Comparison of ENCODE assay signal across 12 cellular contexts in the genomic region with DNA sequence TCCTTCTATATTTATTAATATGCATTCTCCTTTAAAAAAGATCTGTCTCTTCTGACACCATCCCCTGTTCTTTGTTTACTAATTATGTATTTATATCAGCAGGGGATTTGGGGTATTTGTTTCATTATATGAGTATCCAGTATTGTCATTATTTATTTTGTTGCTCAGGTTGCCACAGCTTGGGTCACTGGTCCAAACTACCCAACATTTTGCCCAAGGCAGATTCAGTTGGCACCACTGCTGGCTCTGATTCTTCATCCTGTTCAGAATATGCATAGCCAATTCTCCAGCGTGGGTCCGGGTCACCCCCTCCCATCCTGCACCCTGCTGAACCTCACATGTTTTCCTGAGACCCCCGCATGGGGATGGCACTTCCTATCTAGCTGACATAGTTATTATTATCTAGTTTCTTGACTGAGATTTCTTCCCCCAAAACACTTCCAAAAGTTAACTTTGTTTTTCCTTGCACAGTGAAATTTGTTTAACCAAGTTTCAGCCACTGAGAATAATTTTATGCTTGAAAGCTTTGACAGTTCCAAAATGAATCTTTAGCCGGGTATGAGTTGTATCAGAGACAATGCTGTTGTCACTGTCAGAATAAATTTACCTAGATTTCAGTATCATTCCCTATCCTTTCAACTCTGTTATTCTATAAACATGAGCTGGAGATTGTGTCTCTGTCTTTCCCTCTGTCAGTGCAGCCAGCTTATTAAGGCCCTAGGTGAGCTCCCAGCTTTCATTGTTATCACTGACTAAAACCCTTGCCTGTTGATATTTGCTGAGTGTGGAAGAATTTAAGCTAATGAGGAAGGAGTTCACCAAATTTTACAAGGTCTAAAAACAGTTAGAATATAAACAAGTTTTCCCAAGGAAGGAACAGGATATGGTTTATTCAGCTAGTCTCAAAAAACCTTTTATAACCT.
A peak's percentile ranks its signal among the peaks of the same experiment; 100 is the strongest.
DNase-seq lines count a peak whose midpoint lies in the region; ATAC-seq, FAIRE-seq and TF ChIP-seq lines count a peak whose summit lies in the region.
"Had no signal": no experiment of that assay in that cellular context is flagged by ENCODE, and none has a peak within 500 bp of the region (broad histone marks: within the 10 kb centered on the region; RNA-seq: fewer than 3 reads in every experiment).

No MANE protein-coding gene starts in this region.

- peaks cover 78% of the 10 kb centered on the region for H4K20me1 ChIP-seq in HepG2 (ENCODE audit: insufficient read depth, low read length)

- TF ChIP-seq CTCF in HepG2 (CRISPR knock-in tag; IDR thresholded peaks at IDR 0.05) = no peak
- no peak for TF ChIP-seq CTCF in right lobe of liver (IDR thresholded peaks at IDR 0.05)

- H3K36me3 ChIP-seq in HepG2 (replicated peaks in 1 of 2; ENCODE audit: control insufficient read depth in 1 of 2, insufficient read depth in 2 of 2, low read length in 2 of 2) = peaks cover 41 to 91% of the 10 kb centered on the region in 2 experiments
- H3K36me3 ChIP-seq in right lobe of liver = peaks cover 6 to 45% (median 25%) of the 10 kb centered on the region in 4 donors
- peaks cover 68% of the 10 kb centered on the region for H3K36me3 ChIP-seq in muscle layer of colon (ENCODE audit: insufficient read depth, low read length)

- POLR2A ChIA-PET in HepG2 (lab: Yijun Ruan, JAX) = no interaction called here

- H2AFZ ChIP-seq in HepG2 (ENCODE audit: low read length) = no peak overlapping the region

- TF ChIP-seq POLR2A in HepG2 (IDR thresholded peaks at IDR 0.05; ENCODE audit: insufficient read depth in 1 of 2, low read depth in 2 of 2, low read length in 2 of 2) (no peak), right lobe of liver (IDR thresholded peaks at IDR 0.05) (no peak)

- CTCF ChIA-PET in HepG2 (lab: Yijun Ruan, JAX; ENCODE audit: low intra/inter-chr PET ratio, low total read pairs) = no interaction called here

- DNase-seq in HepG2 (ENCODE audit: low spot score) (no peak), right lobe of liver (no peak), T-helper 17 cell (no peak), NCI-H1694 (lab: John Stamatoyannopoulos, UW) (no peak), caudate nucleus (lab: John Stamatoyannopoulos, UW) (no peak)
- no peak for DNase-seq in stimulated activated CD4-positive, alpha-beta T cell treated with anti-CD3 and anti-CD28 coated beads, Interleukin-4, amount 100 ng/mL, for 1 hour
- DNase-seq: DMS53, mesendoderm, posterior cingulate gyrus, SHP77 treated with DMSO at 0.1 percent for 48 hours had no signal

- FAIRE-seq in HepG2 (lab: Jason Lieb, UNC) = no peak

- H3K4me3 ChIP-seq in HepG2 (replicated peaks in 1 of 3; ENCODE audit: insufficient read depth in 1 of 3, low read depth in 2 of 3, low read length in 3 of 3) (no peak overlapping the region), right lobe of liver (no peak overlapping the region), muscle layer of colon (ENCODE audit: low read depth in 1 of 2, low read length in 2 of 2) (no peak overlapping the region)

- no peak for TF ChIP-seq EP300 in HepG2 (IDR thresholded peaks at IDR 0.05; ENCODE audit: low read depth in 2 of 2, low read length in 2 of 2)
- no peak for TF ChIP-seq EP300 in HepG2 (CRISPR knock-in tag; IDR thresholded peaks at IDR 0.05; ENCODE audit: borderline replicate concordance)

- in situ Hi-C loops in HepG2 (cut with HindIII; ENCODE audit: extremely low pct_ligation_motif_present, low pct_unique_long_range_greater_than_20kb) = no loop called here

- no peak overlapping the region for H3K4me2 ChIP-seq in HepG2 (ENCODE audit: low read depth, low read length)

- peaks cover 27% of the 10 kb centered on the region for H3K36me3 Mint-ChIP-seq in T-helper 17 cell (ENCODE audit: low read depth)

- H3K4me1 ChIP-seq in HepG2 (ENCODE audit: insufficient read depth, low read length) = peaks cover 8% of the 10 kb centered on the region
- H3K4me1 ChIP-seq in right lobe of liver = peaks cover 0 to 5% (median 0%) of the 10 kb centered on the region in 4 donors
- H3K4me1 ChIP-seq in muscle layer of colon (ENCODE audit: insufficient read depth, low read length) = peaks cover 59% of the 10 kb centered on the region

- no peak for TF ChIP-seq RAD21 in HepG2 (CRISPR knock-in tag; IDR thresholded peaks at IDR 0.05)

- H3K4me1 Mint-ChIP-seq in T-helper 17 cell = peaks cover 71% of the 10 kb centered on the region

- H3K27ac ChIP-seq in HepG2 (ENCODE audit: extremely low read length, insufficient read depth, low read length) = no peak overlapping the region
- H3K27ac ChIP-seq in right lobe of liver = no peak overlapping the region
- H3K27ac ChIP-seq in muscle layer of colon (ENCODE audit: low read depth, low read length) = peak overlapping the region; percentile 10
- H3K27ac ChIP-seq in caudate nucleus (ENCODE audit: low read depth, low read length) = no peak overlapping the region

- H3K27me3 ChIP-seq in HepG2 (ENCODE audit: control insufficient read depth in 1 of 2, insufficient read depth in 2 of 2, low read length in 2 of 2) (no peaks in the 10 kb centered on the region), right lobe of liver (no peaks in the 10 kb centered on the region), muscle layer of colon (ENCODE audit: control insufficient read depth in 1 of 2, insufficient read depth in 2 of 2, low read length in 2 of 2) (no peaks in the 10 kb centered on the region)

- H3K9ac ChIP-seq in HepG2 (ENCODE audit: insufficient read depth, low read depth, low read length) = no peak overlapping the region
- H3K9ac ChIP-seq in muscle layer of colon (ENCODE audit: low read length) = no peak overlapping the region

- TSS peak; percentile 3 for BruUV-seq in HepG2 (replicated peaks; lab: Mats Ljungman, UMichigan)

- H3K4me3 Mint-ChIP-seq in T-helper 17 cell = peak overlapping the region; percentile 15

- ATAC-seq in HepG2 (no peak), right lobe of liver (no peak), T-helper 17 cell (no peak), GM19455 (IDR thresholded peaks at IDR 0.05; ENCODE audit: unreplicated experiment) (no peak)

- peaks cover 75% of the 10 kb centered on the region for H3K79me2 ChIP-seq in HepG2 (ENCODE audit: insufficient read depth, low read length)

- 96% methylated on average over 4 of the region's 4 CpGs for WGBS in HepG2 (ENCODE audit: low lambda C conversion rate)
- WGBS in right lobe of liver (ENCODE audit: insufficient coverage, low coverage, low lambda C conversion rate, missing lambda C conversion rate) = 52% methylated on average over 4 of the region's 4 CpGs

- peak overlapping the region; percentile 83 for H3K27ac Mint-ChIP-seq in T-helper 17 cell

- H3K9me3 ChIP-seq in HepG2 (ENCODE audit: low read length) (no peaks in the 10 kb centered on the region), right lobe of liver (no peaks in the 10 kb centered on the region), T-helper 17 cell (ENCODE audit: control insufficient read depth, low read length, poor library complexity, severe bottlenecking) (no peaks in the 10 kb centered on the region), muscle layer of colon (ENCODE audit: low read length) (no peaks in the 10 kb centered on the region)

- intact Hi-C loops in HepG2 (cut with micrococcal nuclease; ENCODE audit: unreplicated experiment) = no loop called here
- intact Hi-C loops in right lobe of liver (cut with DNase I) = no loop called here

- H3K27me3 Mint-ChIP-seq in T-helper 17 cell = no peaks in the 10 kb centered on the region

TF ChIP-seq in HepG2, 621 proteins besides CTCF, POLR2A, EP300 and RAD21:
- TF ChIP-seq MAFK (conservative IDR thresholded peaks at IDR 0.05 in 1 of 2, IDR thresholded peaks at IDR 0.05 in 1 of 2; ENCODE audit: low read length in 2 of 2) = peak; percentile 68 to 76
- TF ChIP-seq RBM22 (optimal IDR thresholded peaks at IDR 0.05; ENCODE audit: low read length) = peak; percentile 84
- TF ChIP-seq MAFF (IDR thresholded peaks at IDR 0.05; ENCODE audit: low read depth, low read length) = peak; percentile 63; the same call in 1 of the 2 replicates
- TF ChIP-seq NONO (IDR thresholded peaks at IDR 0.05) = no peak
- no peak for TF ChIP-seq NONO (CRISPR knock-in tag; conservative IDR thresholded peaks at IDR 0.05)
- TF ChIP-seq ZNF672 (CRISPR knock-in tag; IDR thresholded peaks at IDR 0.05) = no peak
- no peak for TF ChIP-seq ZNF24 (IDR thresholded peaks at IDR 0.05)
- no peak for TF ChIP-seq ZNF337 (CRISPR knock-in tag; IDR thresholded peaks at IDR 0.05; ENCODE audit: borderline replicate concordance, low read depth)
- no peak for TF ChIP-seq RXRB (CRISPR knock-in tag; IDR thresholded peaks at IDR 0.05; ENCODE audit: borderline replicate concordance)
- TF ChIP-seq SSRP1 (CRISPR knock-in tag; IDR thresholded peaks at IDR 0.05) = 0 out of 2 replicates have a peak, but pooled peaks have one; percentile 18
- TF ChIP-seq, protein P1, sequence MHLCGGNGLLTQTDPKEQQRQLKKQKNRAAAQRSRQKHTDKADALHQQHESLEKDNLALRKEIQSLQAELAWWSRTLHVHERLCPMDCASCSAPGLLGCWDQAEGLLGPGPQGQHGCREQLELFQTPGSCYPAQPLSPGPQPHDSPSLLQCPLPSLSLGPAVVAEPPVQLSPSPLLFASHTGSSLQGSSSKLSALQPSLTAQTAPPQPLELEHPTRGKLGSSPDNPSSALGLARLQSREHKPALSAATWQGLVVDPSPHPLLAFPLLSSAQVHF (CRISPR knock-in tag; IDR thresholded peaks at IDR 0.05) = no peak
- TF ChIP-seq ZNF383 (CRISPR knock-in tag; IDR thresholded peaks at IDR 0.05; ENCODE audit: borderline replicate concordance) = no peak
TF ChIP-seq in HepG2: peak in this region for 4.
